Comparison of ENCODE assay signal across 1 cellular context in genomic region chr1:65650682-65651081, GRCh38.
TF ChIP-seq lines count a peak whose summit lies in the region.

No MANE protein-coding gene starts in this region.

TF ChIP-seq in K562, 482 proteins besides CTCF, POLR2A, EP300 and RAD21 (continued from another document):
- TF ChIP-seq TRIM24 (IDR thresholded peaks at IDR 0.05) (peak; percentile 48 to 59; a peak in 2 of 4 replicates), ZNF143 (CRISPR knock-in tag; IDR thresholded peaks at IDR 0.05) (no peak), MECOM (CRISPR knock-in tag; IDR thresholded peaks at IDR 0.05) (no peak), FOS (IDR thresholded peaks at IDR 0.05; ENCODE audit: extremely low read depth, insufficient read length) (no peak), E4F1 (CRISPR knock-in tag; IDR thresholded peaks at IDR 0.05; ENCODE audit: borderline replicate concordance) (no peak), DMBX1 (CRISPR knock-in tag; IDR thresholded peaks at IDR 0.05; ENCODE audit: borderline replicate concordance) (no peak), GABPB2 (CRISPR knock-in tag; conservative IDR thresholded peaks at IDR 0.05) (no peak), THAP7 (CRISPR knock-in tag; IDR thresholded peaks at IDR 0.05) (no peak), ZNF589 (CRISPR knock-in tag; IDR thresholded peaks at IDR 0.05; ENCODE audit: low read depth) (no peak), THRB (CRISPR knock-in tag; conservative IDR thresholded peaks at IDR 0.05) (no peak), NR2F6 (CRISPR knock-in tag; IDR thresholded peaks at IDR 0.05) (no peak), ZNF224 (CRISPR knock-in tag; IDR thresholded peaks at IDR 0.05) (no peak), SMAD3 (CRISPR knock-in tag; conservative IDR thresholded peaks at IDR 0.05) (no peak), ZNF780A (CRISPR knock-in tag; IDR thresholded peaks at IDR 0.05) (no peak), ZFP36 (IDR thresholded peaks at IDR 0.05; ENCODE audit: low read depth, low read length, partially characterized antibody) (peak; percentile 53), ZNF134 (CRISPR knock-in tag; conservative IDR thresholded peaks at IDR 0.05) (no peak), YY1 (IDR thresholded peaks at IDR 0.05; ENCODE audit: borderline replicate concordance in 1 of 3, control insufficient read depth in 1 of 3, extremely low read depth in 1 of 3, insufficient read depth in 3 of 3, insufficient read length in 1 of 3, insufficient replicate concordance in 2 of 3, low read depth in 1 of 3, low read length in 2 of 3) (peak in 1 of 3 experiments; percentile 18), NCOA4 (IDR thresholded peaks at IDR 0.05; ENCODE audit: partially characterized antibody) (no peak), MCM2 (IDR thresholded peaks at IDR 0.05; ENCODE audit: low read depth) (no peak), BCOR (IDR thresholded peaks at IDR 0.05) (no peak), HDAC3 (IDR thresholded peaks at IDR 0.05; ENCODE audit: borderline replicate concordance, partially characterized antibody) (no peak), TFE3 (CRISPR knock-in tag; IDR thresholded peaks at IDR 0.05) (no peak), ATF1 (CRISPR knock-in tag; IDR thresholded peaks at IDR 0.05) (no peak), ATF1 (tag; IDR thresholded peaks at IDR 0.05) (no peak), EHMT2 (IDR thresholded peaks at IDR 0.05) (peak; percentile 48; the same call in 1 of the 2 replicates), HMBOX1 (IDR thresholded peaks at IDR 0.05) (peak; percentile 63; the same call in 1 of the 2 replicates), PHF8 (IDR thresholded peaks at IDR 0.05; ENCODE audit: borderline replicate concordance, low read length) (no peak), SRF (CRISPR knock-in tag; IDR thresholded peaks at IDR 0.05) (no peak), WHSC1 (IDR thresholded peaks at IDR 0.05; ENCODE audit: low read length) (no peak), ZNF431 (CRISPR knock-in tag; IDR thresholded peaks at IDR 0.05) (peak; percentile 97), CBX3 (IDR thresholded peaks at IDR 0.05; ENCODE audit: borderline replicate concordance in 1 of 2, low read length in 2 of 2) (peak in 1 of 2 experiments; percentile 23; a peak in 1 of 3 replicates), ZNF644 (tag; IDR thresholded peaks at IDR 0.05; ENCODE audit: low read depth) (no peak), SPI1 (IDR thresholded peaks at IDR 0.05; ENCODE audit: borderline replicate concordance, low read depth, low read length) (0 out of 2 replicates have a peak, but pooled peaks have one; percentile 9), HES1 (IDR thresholded peaks at IDR 0.05; ENCODE audit: low read depth) (no peak), ZFP91 (CRISPR knock-in tag; IDR thresholded peaks at IDR 0.05) (no peak), NCOA1 (IDR thresholded peaks at IDR 0.05; ENCODE audit: low read depth) (no peak), NFE2L1 (tag; IDR thresholded peaks at IDR 0.05; ENCODE audit: borderline replicate concordance, low read depth) (no peak), TAF7 (tag; IDR thresholded peaks at IDR 0.05) (no peak), CBX2 (IDR thresholded peaks at IDR 0.05; ENCODE audit: insufficient read depth, low read length, poor library complexity, severe bottlenecking) (no peak), SREBF2 (CRISPR knock-in tag; IDR thresholded peaks at IDR 0.05) (no peak), FOXM1 (IDR thresholded peaks at IDR 0.05; ENCODE audit: low read depth) (no peak), FOXM1 (CRISPR knock-in tag; IDR thresholded peaks at IDR 0.05; ENCODE audit: low read depth) (no peak), ELK3 (CRISPR knock-in tag; IDR thresholded peaks at IDR 0.05) (no peak), COPS2 (conservative IDR thresholded peaks at IDR 0.05) (no peak), ZBTB49 (CRISPR knock-in tag; IDR thresholded peaks at IDR 0.05; ENCODE audit: borderline replicate concordance) (no peak), CHD4 (IDR thresholded peaks at IDR 0.05; ENCODE audit: insufficient read depth, insufficient replicate concordance, low read depth, low read length, poor library complexity, severe bottlenecking) (no peak), ZBTB1 (CRISPR knock-in tag; IDR thresholded peaks at IDR 0.05; ENCODE audit: borderline replicate concordance, low read depth) (no peak), ZNF707 (CRISPR knock-in tag; conservative IDR thresholded peaks at IDR 0.05) (no peak), KLF10 (CRISPR knock-in tag; IDR thresholded peaks at IDR 0.05) (no peak), SMARCA5 (IDR thresholded peaks at IDR 0.05) (no peak), ARHGAP35 (IDR thresholded peaks at IDR 0.05; ENCODE audit: partially characterized antibody) (no peak), GTF2A2 (tag; IDR thresholded peaks at IDR 0.05) (no peak)
TF ChIP-seq in K562: peak in this region for 8.
